8 cellular contexts compared by ENCODE assay signal in the genomic region with DNA sequence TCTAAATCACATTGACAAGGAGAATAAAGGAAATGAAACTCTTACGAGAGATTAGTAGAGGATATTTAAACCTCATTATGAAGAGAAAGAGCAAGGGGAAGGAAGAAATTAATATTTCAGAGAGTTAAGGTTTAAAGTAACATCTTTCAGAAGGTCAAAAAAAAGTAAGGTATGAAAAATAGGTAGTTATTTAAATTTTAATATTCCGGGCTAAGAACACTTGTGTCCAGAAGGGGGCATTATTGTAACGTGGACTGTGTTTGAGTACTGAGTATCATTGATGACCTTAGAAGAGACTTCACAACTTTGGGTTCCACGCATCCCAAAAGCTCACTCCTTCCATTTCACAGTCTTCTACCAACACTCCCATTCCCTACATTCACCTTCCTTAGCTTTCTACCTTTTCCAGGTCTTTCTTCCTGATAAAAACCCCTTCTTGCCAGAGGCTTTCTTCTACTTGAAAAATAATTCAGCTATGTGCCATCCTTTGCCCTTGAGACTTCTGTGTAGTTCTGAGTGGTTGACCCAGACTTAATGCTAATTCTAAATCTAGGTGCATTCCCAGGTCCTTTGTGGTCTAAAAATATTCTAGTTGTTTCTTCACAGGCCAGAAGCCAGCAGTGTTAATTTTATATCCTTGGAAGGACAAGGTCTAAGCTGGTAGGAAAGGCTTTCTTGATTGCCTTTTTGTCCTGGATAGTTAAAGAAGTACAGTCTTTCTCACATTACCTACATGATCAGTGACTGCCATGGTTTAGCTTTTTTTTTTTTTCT. TPM values are rescaled to one million over a fixed set of nuclear protein-coding genes. Genes with fewer than 3 reads are reported as not detected.
DNase-seq lines count a peak whose midpoint lies in the region; ATAC-seq, FAIRE-seq and TF ChIP-seq lines count a peak whose summit lies in the region.

No MANE protein-coding gene starts in this region.

- TF ChIP-seq CTCF in D721Med (IDR thresholded peaks at IDR 0.05; ENCODE audit: insufficient read depth, missing control alignments): peak; percentile 54

- intact Hi-C loops in Right ventricle myocardium superior (cut with DNase I): loop anchor here (10.0 kb wide), 1 partner anchor 411 kb away; no protein-coding TSS in a partner anchor

- H3K27me3 ChIP-seq in MG63: no peaks in the 10 kb centered on the region

- peak; percentile 25 for FAIRE-seq in D721Med (lab: Jason Lieb, UNC)

- DNase-seq in D721Med (ENCODE audit: insufficient read length, low spot score) (no peak), Right ventricle myocardium superior (no peak), stromal cell of bone marrow (ENCODE audit: low read depth) (peak; percentile 13), activated gamma-delta T cell treated with Interleukin-2 at 50 U/mL for 16 hours (no peak), MG63 (no peak)
- no peak for DNase-seq in activated CD8-positive, alpha-beta memory T cell treated with anti-CD3 and anti-CD28 coated beads, Interleukin-2, amount 50 U/mL, for 48 hours

- H3K4me3 ChIP-seq in MG63: no peak overlapping the region

- peak; percentile 40 for ATAC-seq in HG02610 (IDR thresholded peaks at IDR 0.05; ENCODE audit: unreplicated experiment)
- peak; percentile 73 for ATAC-seq in SK-N-SH treated with all-trans-retinoic acid at 6 μM for 48 hours
- ATAC-seq in Right ventricle myocardium superior (ENCODE audit: poor library complexity): peak; percentile 70

- no peaks in the 10 kb centered on the region for H3K9me3 ChIP-seq in MG63

- peaks cover 11% of the 10 kb centered on the region for H3K36me3 ChIP-seq in MG63

TF ChIP-seq in SK-N-SH treated with all-trans-retinoic acid at 6 μM for 48 hours, 23 proteins besides CTCF, POLR2A, EP300 and RAD21:
- no peak for TF ChIP-seq ZFP30 (CRISPR knock-in tag; IDR thresholded peaks at IDR 0.05)
- no peak for TF ChIP-seq ZNF8 (CRISPR knock-in tag; IDR thresholded peaks at IDR 0.05)
- no peak for TF ChIP-seq SNAI2 (CRISPR knock-in tag; IDR thresholded peaks at IDR 0.05)
- TF ChIP-seq, protein P1, sequence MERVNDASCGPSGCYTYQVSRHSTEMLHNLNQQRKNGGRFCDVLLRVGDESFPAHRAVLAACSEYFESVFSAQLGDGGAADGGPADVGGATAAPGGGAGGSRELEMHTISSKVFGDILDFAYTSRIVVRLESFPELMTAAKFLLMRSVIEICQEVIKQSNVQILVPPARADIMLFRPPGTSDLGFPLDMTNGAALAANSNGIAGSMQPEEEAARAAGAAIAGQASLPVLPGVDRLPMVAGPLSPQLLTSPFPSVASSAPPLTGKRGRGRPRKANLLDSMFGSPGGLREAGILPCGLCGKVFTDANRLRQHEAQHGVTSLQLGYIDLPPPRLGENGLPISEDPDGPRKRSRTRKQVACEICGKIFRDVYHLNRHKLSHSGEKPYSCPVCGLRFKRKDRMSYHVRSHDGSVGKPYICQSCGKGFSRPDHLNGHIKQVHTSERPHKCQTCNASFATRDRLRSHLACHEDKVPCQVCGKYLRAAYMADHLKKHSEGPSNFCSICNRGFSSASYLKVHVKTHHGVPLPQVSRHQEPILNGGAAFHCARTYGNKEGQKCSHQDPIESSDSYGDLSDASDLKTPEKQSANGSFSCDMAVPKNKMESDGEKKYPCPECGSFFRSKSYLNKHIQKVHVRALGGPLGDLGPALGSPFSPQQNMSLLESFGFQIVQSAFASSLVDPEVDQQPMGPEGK (CRISPR knock-in tag; IDR thresholded peaks at IDR 0.05; ENCODE audit: borderline replicate concordance): no peak
- TF ChIP-seq ZFP3 (CRISPR knock-in tag; IDR thresholded peaks at IDR 0.05): no peak
- TF ChIP-seq GLIS3 (CRISPR knock-in tag; IDR thresholded peaks at IDR 0.05): no peak
- TF ChIP-seq ISL1 (CRISPR knock-in tag; IDR thresholded peaks at IDR 0.05): no peak
- no peak for TF ChIP-seq RARB (CRISPR knock-in tag; IDR thresholded peaks at IDR 0.05)
- TF ChIP-seq ZNF70 (CRISPR knock-in tag; IDR thresholded peaks at IDR 0.05): no peak

RNA-seq across cellular contexts. Expression of a gene that starts 16.5 kb away (rescaled TPM):
- total RNA-seq in Right ventricle myocardium superior: 70.0 TPM
- total RNA-seq in MG63 (2014; rRNA removed; shearing (Covaris generic); ENCODE audit: low replicate concordance): 89.1 and 107 TPM in 2 replicates
